13 cellular contexts compared by ENCODE assay signal in the genomic region with DNA sequence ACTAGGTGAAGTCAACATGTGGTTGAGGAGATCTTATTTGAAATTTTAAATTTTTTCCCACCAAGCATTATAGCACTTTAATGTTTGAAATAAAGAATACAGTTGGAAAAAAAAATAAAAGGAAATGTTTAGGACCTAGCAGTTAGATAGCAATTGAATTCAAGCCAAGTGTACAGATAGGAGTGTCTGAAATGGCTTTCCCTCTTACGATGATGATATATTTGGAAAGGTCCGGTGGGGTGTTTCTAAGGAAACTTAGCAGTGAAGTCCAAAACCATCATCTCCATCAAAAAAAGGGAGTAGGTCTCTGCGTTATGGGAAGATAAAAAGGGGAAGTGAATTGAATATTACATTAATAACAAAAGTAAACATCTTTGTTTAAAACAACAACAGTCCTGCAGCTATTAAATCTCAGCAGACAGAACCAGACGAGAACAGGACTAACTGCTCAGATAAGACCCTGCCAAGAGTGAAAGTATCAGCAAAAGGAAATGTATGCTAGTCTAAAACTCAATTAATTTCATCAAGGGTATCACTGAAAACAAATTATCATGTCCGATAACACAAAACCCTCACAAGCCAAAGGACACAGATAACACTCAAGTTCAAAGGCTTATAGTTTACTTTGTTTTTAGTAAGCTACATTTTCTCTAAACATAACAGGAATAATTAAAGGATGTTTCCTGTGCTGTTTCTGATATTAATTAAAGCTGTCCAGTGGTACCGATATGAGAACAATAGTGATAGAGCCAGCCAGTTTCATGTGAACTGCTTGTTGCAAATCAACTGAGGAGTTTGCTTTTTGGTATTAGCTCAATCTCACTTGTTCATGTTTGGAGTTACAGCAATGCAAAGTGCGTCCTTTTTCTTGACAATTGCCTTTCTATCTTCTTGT.
DNase-seq lines count a peak whose midpoint lies in the region; ATAC-seq, FAIRE-seq and TF ChIP-seq lines count a peak whose summit lies in the region.
"Had no signal": no experiment of that assay in that cellular context is flagged by ENCODE, and none has a peak within 500 bp of the region (broad histone marks: within the 10 kb centered on the region; RNA-seq: fewer than 3 reads in every experiment).

No MANE protein-coding gene starts in this region.

- peak overlapping the region; percentile 53 for H2AFZ ChIP-seq in endothelial cell of umbilical vein (ENCODE audit: low read depth, low read length)

- intact Hi-C loops in endothelial cell of umbilical vein (cut with micrococcal nuclease) (loop anchor here (1.0 to 5.0 kb wide), 5 partner anchors 167 to 633 kb away; no protein-coding TSS in a partner anchor), stomach (cut with DNase I; ENCODE audit: low total_unique reads) (no loop called here)

- FAIRE-seq in HTR-8/SVneo (lab: Jason Lieb, UNC) (peak; percentile 79), endothelial cell of umbilical vein (lab: Jason Lieb, UNC) (no peak)

- H3K9ac ChIP-seq in endothelial cell of umbilical vein (replicated peaks; ENCODE audit: extremely low read depth, insufficient read depth, low read length): peak overlapping the region; percentile 32
- peak overlapping the region in 1 of 2 donors; percentile 28 for H3K9ac ChIP-seq in liver (ENCODE audit: low read depth in 1 of 2, low read length in 2 of 2)

- no peak for DNase-seq in HTR-8/SVneo (ENCODE audit: insufficient read length, low spot score)
- peak; percentile 83 for DNase-seq in endothelial cell of umbilical vein (ENCODE audit: low read depth, low spot score)
- no peak for DNase-seq in stomach
- DNase-seq in SIG-M5 treated with dmso at 0.1 percent for 504 hours (lab: John Stamatoyannopoulos, UW; ENCODE audit: unreplicated experiment): no peak
- DNase-seq in BE2C: no peak
- DNase-seq: activated T-cell treated with anti-CD3 and anti-CD28 coated beads, Interleukin-2, amount 50 U/mL, for 1 hour; NCI-H2029; nephron progenitor cell; NK-92 treated with Interleukin-12 subunit alpha and Interleukin-12 subunit beta, amount 100 ng/mL, for 24 hours had no signal

- TF ChIP-seq POLR2A in endothelial cell of umbilical vein (IDR thresholded peaks at IDR 0.05; ENCODE audit: low read depth, low read length) (peak; percentile 57), stomach (IDR thresholded peaks at IDR 0.05) (no peak)

- no peak for TF ChIP-seq RAD21 in liver (IDR thresholded peaks at IDR 0.05)

- no peaks in the 10 kb centered on the region for H3K79me2 ChIP-seq in endothelial cell of umbilical vein (ENCODE audit: control insufficient read depth, insufficient read depth, low read length)

- no peaks in the 10 kb centered on the region for H3K9me3 ChIP-seq in endothelial cell of umbilical vein (replicated peaks; ENCODE audit: control insufficient read depth, insufficient read depth, low read length)
- H3K9me3 ChIP-seq in liver (ENCODE audit: control insufficient read depth in 4 of 4, low read length in 3 of 4): no peaks in the 10 kb centered on the region
- no peaks in the 10 kb centered on the region for H3K9me3 ChIP-seq in stomach
- H3K9me3 ChIP-seq in BE2C: no peaks in the 10 kb centered on the region

- ATAC-seq in HG03457 (IDR thresholded peaks at IDR 0.05; ENCODE audit: unreplicated experiment) (no peak), GM18517 (IDR thresholded peaks at IDR 0.05; ENCODE audit: unreplicated experiment) (no peak)
- ATAC-seq: activated CD4-positive, CD25-positive, alpha-beta regulatory T cell treated with anti-CD3 and anti-CD28 coated beads, Interleukin-2, amount 50 U/mL, for 24 hours had no signal

- no peak for TF ChIP-seq CTCF in endothelial cell of umbilical vein (IDR thresholded peaks at IDR 0.05; ENCODE audit: extremely low read depth in 1 of 2, insufficient read depth in 1 of 2, low read depth in 1 of 2, low read length in 2 of 2)
- TF ChIP-seq CTCF in liver (IDR thresholded peaks at IDR 0.05; ENCODE audit: low read depth, low read length, missing input control): no peak
- no peak for TF ChIP-seq CTCF in stomach (IDR thresholded peaks at IDR 0.05)
- TF ChIP-seq CTCF in BE2C (IDR thresholded peaks at IDR 0.05; ENCODE audit: low read depth, low read length): no peak

- H3K36me3 ChIP-seq in endothelial cell of umbilical vein (ENCODE audit: control insufficient read depth in 2 of 2, extremely low read depth in 1 of 2, insufficient read depth in 2 of 2, low read length in 2 of 2) (no peaks in the 10 kb centered on the region), liver (ENCODE audit: control insufficient read depth in 4 of 4, insufficient read depth in 3 of 4, low read depth in 1 of 4, low read length in 3 of 4) (no peaks in the 10 kb centered on the region), stomach (no peaks in the 10 kb centered on the region), BE2C (no peaks in the 10 kb centered on the region)

- BruUV-seq in endothelial cell of umbilical vein (replicated peaks; lab: Mats Ljungman, UMichigan): no TSS peak

- TF ChIP-seq EP300 in stomach (IDR thresholded peaks at IDR 0.05): no peak

- H3K27me3 ChIP-seq in endothelial cell of umbilical vein (ENCODE audit: control insufficient read depth in 2 of 2, insufficient read depth in 2 of 2, low read length in 2 of 2): no peaks in the 10 kb centered on the region
- H3K27me3 ChIP-seq in liver (ENCODE audit: control insufficient read depth in 4 of 4, insufficient read depth in 4 of 4, low read length in 3 of 4): no peaks in the 10 kb centered on the region
- no peaks in the 10 kb centered on the region for H3K27me3 ChIP-seq in stomach
- peaks cover 7% of the 10 kb centered on the region for H3K27me3 ChIP-seq in BE2C

- CTCF ChIA-PET in endothelial cell of umbilical vein (lab: Charles Lee): interaction anchor here (0.8 to 3.5 kb wide), 12 partner anchors 13 to 633 kb away, joined by 3 to 21 read pairs (median 3); partner anchors contain the start of gene BMP4

- peak overlapping the region; percentile 56 for H3K27ac ChIP-seq in endothelial cell of umbilical vein (ENCODE audit: insufficient read depth, low read depth, low read length)
- H3K27ac ChIP-seq in liver (ENCODE audit: low read depth in 1 of 2, low read length in 2 of 2): peak overlapping the region; percentile 38 to 43
- peak overlapping the region in 3 of 5 donors; percentile 25 to 29 (median 26) for H3K27ac ChIP-seq in stomach

- peak overlapping the region; percentile 93 for H3K4me2 ChIP-seq in endothelial cell of umbilical vein (ENCODE audit: insufficient read depth, low read length)

- H3K4me1 ChIP-seq in endothelial cell of umbilical vein (ENCODE audit: control insufficient read depth, extremely low read depth, insufficient read depth, low read length): peaks cover 29% of the 10 kb centered on the region
- H3K4me1 ChIP-seq in liver (ENCODE audit: control insufficient read depth in 4 of 4, insufficient read depth in 4 of 4, low read length in 3 of 4): peaks cover 0 to 13% (median 7%) of the 10 kb centered on the region in 4 donors
- H3K4me1 ChIP-seq in stomach: peaks cover 0 to 18% (median 12%) of the 10 kb centered on the region in 4 donors
- no peaks in the 10 kb centered on the region for H3K4me1 ChIP-seq in BE2C

- WGBS in liver: 34% methylated on average over 7 of the region's 7 CpGs
- WGBS in stomach, 5 donors: 11 to 17% (median 13%) methylated on average over 7 of the region's 7 CpGs

- H3K4me3 ChIP-seq in endothelial cell of umbilical vein (replicated peaks in 1 of 3; ENCODE audit: insufficient read depth in 1 of 3, low read depth in 1 of 3, low read length in 3 of 3) (peak overlapping the region in 1 of 3 experiments; percentile 56), liver (ENCODE audit: low read depth in 1 of 3, low read length in 3 of 3) (peak overlapping the region in 1 of 3 donors; percentile 45), stomach (no peak overlapping the region), BE2C (ENCODE audit: low read depth, low read length) (no peak overlapping the region)

- H3K9me1 ChIP-seq in endothelial cell of umbilical vein (replicated peaks; ENCODE audit: control insufficient read depth, extremely low read depth, insufficient read depth, low read length): no peaks in the 10 kb centered on the region

- dilution Hi-C loops in endothelial cell of umbilical vein (cut with MboI; ENCODE audit: extremely low pct_ligation_motif_present, low sequenced_read_pairs): no loop called here

- no peaks in the 10 kb centered on the region for H4K20me1 ChIP-seq in endothelial cell of umbilical vein (replicated peaks; ENCODE audit: control insufficient read depth, extremely low read depth, insufficient read depth, low read length)

- POLR2A ChIA-PET in endothelial cell of umbilical vein (lab: Charles Lee): interaction anchor here (0.8 kb wide), 1 partner anchor 239 kb away, joined by 4 read pairs; no protein-coding TSS in a partner anchor

TF ChIP-seq in endothelial cell of umbilical vein, 7 proteins besides CTCF, POLR2A, EP300 and RAD21 (continues in another document):
- TF ChIP-seq FOS (IDR thresholded peaks at IDR 0.05; ENCODE audit: borderline replicate concordance, insufficient read depth, low read length) (no peak), EZH2 (IDR thresholded peaks at IDR 0.05; ENCODE audit: borderline replicate concordance, low read depth, low read length, severe bottlenecking) (no peak), JUN (IDR thresholded peaks at IDR 0.05; ENCODE audit: borderline replicate concordance, insufficient read depth, insufficient read length, low read depth) (no peak), MYC (IDR thresholded peaks at IDR 0.05; ENCODE audit: low read depth, low read length) (no peak), POLR2AphosphoS5 (IDR thresholded peaks at IDR 0.05; ENCODE audit: insufficient read depth, low read depth, low read length) (no peak), MAX (IDR thresholded peaks at IDR 0.05; ENCODE audit: insufficient read depth, insufficient read length) (no peak)

TF ChIP-seq in liver, 16 proteins besides CTCF, POLR2A, EP300 and RAD21:
- no peak for TF ChIP-seq YY1 (IDR thresholded peaks at IDR 0.05)
- peak; percentile 62 for TF ChIP-seq NR2F2 (IDR thresholded peaks at IDR 0.05)
- no peak for TF ChIP-seq MAX (IDR thresholded peaks at IDR 0.05)
- no peak for TF ChIP-seq TAF1 (conservative IDR thresholded peaks at IDR 0.05)
- no peak for TF ChIP-seq HNF4G (IDR thresholded peaks at IDR 0.05)
- no peak for TF ChIP-seq HNF4A (conservative IDR thresholded peaks at IDR 0.05)
TF ChIP-seq in liver: peak in this region for 1.
